Comparison of ENCODE assay signal across 1 cellular context in the genomic region with DNA sequence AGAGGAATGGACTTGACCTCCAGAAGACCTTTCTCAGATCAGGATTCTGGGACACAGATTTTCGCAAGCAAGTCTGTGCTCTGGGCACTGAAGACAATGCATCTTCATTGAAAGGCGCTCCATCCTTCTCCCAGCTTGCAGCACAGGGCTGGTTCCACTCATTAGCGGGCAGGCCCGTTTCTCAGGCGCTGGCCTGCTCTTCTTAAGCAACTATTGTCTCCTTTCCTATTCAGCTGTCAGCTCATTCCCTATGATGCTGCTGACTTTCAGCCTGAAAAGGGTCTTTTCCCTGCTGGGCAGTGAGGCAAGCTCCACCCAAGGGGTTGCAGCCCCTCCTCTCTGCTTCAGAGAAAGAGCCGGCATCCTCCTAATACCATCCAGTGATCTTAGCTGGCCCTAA.
TF ChIP-seq lines count a peak whose summit lies in the region.

No MANE protein-coding gene starts in this region.

TF ChIP-seq in GM23338, 12 proteins besides CTCF, POLR2A, EP300 and RAD21 (continued from another document):
- TF ChIP-seq, protein P1, sequence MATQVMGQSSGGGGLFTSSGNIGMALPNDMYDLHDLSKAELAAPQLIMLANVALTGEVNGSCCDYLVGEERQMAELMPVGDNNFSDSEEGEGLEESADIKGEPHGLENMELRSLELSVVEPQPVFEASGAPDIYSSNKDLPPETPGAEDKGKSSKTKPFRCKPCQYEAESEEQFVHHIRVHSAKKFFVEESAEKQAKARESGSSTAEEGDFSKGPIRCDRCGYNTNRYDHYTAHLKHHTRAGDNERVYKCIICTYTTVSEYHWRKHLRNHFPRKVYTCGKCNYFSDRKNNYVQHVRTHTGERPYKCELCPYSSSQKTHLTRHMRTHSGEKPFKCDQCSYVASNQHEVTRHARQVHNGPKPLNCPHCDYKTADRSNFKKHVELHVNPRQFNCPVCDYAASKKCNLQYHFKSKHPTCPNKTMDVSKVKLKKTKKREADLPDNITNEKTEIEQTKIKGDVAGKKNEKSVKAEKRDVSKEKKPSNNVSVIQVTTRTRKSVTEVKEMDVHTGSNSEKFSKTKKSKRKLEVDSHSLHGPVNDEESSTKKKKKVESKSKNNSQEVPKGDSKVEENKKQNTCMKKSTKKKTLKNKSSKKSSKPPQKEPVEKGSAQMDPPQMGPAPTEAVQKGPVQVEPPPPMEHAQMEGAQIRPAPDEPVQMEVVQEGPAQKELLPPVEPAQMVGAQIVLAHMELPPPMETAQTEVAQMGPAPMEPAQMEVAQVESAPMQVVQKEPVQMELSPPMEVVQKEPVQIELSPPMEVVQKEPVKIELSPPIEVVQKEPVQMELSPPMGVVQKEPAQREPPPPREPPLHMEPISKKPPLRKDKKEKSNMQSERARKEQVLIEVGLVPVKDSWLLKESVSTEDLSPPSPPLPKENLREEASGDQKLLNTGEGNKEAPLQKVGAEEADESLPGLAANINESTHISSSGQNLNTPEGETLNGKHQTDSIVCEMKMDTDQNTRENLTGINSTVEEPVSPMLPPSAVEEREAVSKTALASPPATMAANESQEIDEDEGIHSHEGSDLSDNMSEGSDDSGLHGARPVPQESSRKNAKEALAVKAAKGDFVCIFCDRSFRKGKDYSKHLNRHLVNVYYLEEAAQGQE (IDR thresholded peaks at IDR 0.05; ENCODE audit: unreplicated experiment), result no peak
- TF ChIP-seq, protein P2, sequence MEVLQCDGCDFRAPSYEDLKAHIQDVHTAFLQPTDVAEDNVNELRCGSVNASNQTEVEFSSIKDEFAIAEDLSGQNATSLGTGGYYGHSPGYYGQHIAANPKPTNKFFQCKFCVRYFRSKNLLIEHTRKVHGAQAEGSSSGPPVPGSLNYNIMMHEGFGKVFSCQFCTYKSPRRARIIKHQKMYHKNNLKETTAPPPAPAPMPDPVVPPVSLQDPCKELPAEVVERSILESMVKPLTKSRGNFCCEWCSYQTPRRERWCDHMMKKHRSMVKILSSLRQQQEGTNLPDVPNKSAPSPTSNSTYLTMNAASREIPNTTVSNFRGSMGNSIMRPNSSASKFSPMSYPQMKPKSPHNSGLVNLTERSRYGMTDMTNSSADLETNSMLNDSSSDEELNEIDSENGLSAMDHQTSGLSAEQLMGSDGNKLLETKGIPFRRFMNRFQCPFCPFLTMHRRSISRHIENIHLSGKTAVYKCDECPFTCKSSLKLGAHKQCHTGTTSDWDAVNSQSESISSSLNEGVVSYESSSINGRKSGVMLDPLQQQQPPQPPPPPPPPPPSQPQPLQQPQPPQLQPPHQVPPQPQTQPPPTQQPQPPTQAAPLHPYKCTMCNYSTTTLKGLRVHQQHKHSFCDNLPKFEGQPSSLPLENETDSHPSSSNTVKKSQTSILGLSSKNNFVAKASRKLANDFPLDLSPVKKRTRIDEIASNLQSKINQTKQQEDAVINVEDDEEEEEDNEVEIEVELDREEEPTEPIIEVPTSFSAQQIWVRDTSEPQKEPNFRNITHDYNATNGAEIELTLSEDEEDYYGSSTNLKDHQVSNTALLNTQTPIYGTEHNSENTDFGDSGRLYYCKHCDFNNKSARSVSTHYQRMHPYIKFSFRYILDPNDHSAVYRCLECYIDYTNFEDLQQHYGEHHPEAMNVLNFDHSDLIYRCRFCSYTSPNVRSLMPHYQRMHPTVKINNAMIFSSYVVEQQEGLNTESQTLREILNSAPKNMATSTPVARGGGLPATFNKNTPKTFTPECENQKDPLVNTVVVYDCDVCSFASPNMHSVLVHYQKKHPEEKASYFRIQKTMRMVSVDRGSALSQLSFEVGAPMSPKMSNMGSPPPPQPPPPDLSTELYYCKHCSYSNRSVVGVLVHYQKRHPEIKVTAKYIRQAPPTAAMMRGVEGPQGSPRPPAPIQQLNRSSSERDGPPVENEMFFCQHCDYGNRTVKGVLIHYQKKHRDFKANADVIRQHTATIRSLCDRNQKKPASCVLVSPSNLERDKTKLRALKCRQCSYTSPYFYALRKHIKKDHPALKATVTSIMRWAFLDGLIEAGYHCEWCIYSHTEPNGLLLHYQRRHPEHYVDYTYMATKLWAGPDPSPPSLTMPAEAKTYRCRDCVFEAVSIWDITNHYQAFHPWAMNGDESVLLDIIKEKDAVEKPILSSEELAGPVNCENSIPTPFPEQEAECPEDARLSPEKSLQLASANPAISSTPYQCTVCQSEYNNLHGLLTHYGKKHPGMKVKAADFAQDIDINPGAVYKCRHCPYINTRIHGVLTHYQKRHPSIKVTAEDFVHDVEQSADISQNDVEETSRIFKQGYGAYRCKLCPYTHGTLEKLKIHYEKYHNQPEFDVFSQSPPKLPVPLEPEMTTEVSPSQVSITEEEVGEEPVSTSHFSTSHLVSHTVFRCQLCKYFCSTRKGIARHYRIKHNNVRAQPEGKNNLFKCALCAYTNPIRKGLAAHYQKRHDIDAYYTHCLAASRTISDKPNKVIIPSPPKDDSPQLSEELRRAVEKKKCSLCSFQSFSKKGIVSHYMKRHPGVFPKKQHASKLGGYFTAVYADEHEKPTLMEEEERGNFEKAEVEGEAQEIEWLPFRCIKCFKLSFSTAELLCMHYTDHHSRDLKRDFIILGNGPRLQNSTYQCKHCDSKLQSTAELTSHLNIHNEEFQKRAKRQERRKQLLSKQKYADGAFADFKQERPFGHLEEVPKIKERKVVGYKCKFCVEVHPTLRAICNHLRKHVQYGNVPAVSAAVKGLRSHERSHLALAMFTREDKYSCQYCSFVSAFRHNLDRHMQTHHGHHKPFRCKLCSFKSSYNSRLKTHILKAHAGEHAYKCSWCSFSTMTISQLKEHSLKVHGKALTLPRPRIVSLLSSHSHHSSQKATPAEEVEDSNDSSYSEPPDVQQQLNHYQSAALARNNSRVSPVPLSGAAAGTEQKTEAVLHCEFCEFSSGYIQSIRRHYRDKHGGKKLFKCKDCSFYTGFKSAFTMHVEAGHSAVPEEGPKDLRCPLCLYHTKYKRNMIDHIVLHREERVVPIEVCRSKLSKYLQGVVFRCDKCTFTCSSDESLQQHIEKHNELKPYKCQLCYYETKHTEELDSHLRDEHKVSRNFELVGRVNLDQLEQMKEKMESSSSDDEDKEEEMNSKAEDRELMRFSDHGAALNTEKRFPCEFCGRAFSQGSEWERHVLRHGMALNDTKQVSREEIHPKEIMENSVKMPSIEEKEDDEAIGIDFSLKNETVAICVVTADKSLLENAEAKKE (CRISPR knock-in tag; IDR thresholded peaks at IDR 0.05), result no peak
- no peak for TF ChIP-seq ZNF114 (CRISPR knock-in tag; IDR thresholded peaks at IDR 0.05)
- no peak for TF ChIP-seq ZNF331 (CRISPR knock-in tag; IDR thresholded peaks at IDR 0.05; ENCODE audit: low read depth)
- TF ChIP-seq NANOG (IDR thresholded peaks at IDR 0.05; ENCODE audit: borderline replicate concordance), result no peak
